Comparison of ENCODE assay signal across 2 cellular contexts in genomic region chr1:95650631-95651030, GRCh38.
TF ChIP-seq lines count a peak whose summit lies in the region.

No MANE protein-coding gene starts in this region.

TF ChIP-seq in IMR-90, 13 proteins besides CTCF, POLR2A, EP300 and RAD21:
- TF ChIP-seq USF2 (IDR thresholded peaks at IDR 0.05; ENCODE audit: low read depth, low read length): no peak
- TF ChIP-seq CEBPB (IDR thresholded peaks at IDR 0.05; ENCODE audit: low read depth, low read length): peak; percentile 3; the same call in 1 of the 2 replicates
- no peak for TF ChIP-seq NFE2L2 (IDR thresholded peaks at IDR 0.05; ENCODE audit: low read depth, low read length)
- no peak for TF ChIP-seq RCOR1 (IDR thresholded peaks at IDR 0.05; ENCODE audit: insufficient replicate concordance, low read length)
- no peak for TF ChIP-seq ELK1 (IDR thresholded peaks at IDR 0.05; ENCODE audit: borderline replicate concordance, low read depth, low read length)
TF ChIP-seq in IMR-90: peak in this region for 1.

TF ChIP-seq in WTC11, 78 proteins besides CTCF, POLR2A, EP300 and RAD21 (continued from another document):
- TF ChIP-seq GABPB1 (CRISPR knock-in tag; IDR thresholded peaks at IDR 0.05) (no peak), CBFB (CRISPR knock-in tag; IDR thresholded peaks at IDR 0.05; ENCODE audit: low read depth) (no peak), ZNF423 (CRISPR knock-in tag; IDR thresholded peaks at IDR 0.05) (no peak), FOXK1 (CRISPR knock-in tag; IDR thresholded peaks at IDR 0.05) (no peak), NFYB (CRISPR knock-in tag; conservative IDR thresholded peaks at IDR 0.05; ENCODE audit: low read depth) (no peak), PRRX2 (CRISPR knock-in tag; IDR thresholded peaks at IDR 0.05) (no peak), TEAD1 (CRISPR knock-in tag; IDR thresholded peaks at IDR 0.05) (no peak), JAZF1 (CRISPR knock-in tag; IDR thresholded peaks at IDR 0.05) (no peak), CREB1 (CRISPR knock-in tag; IDR thresholded peaks at IDR 0.05) (no peak), HMGXB4 (CRISPR knock-in tag; IDR thresholded peaks at IDR 0.05) (no peak)
